ENCODE assay signal across 10 cellular contexts in genomic region chr7:56009695-56010094, GRCh38. TPM values are rescaled to one million over a fixed set of nuclear protein-coding genes. Genes with fewer than 3 reads are reported as not detected.
DNase-seq lines count a peak whose midpoint lies in the region; ATAC-seq and TF ChIP-seq lines count a peak whose summit lies in the region.
"Had no signal": no experiment of that assay in that cellular context is flagged by ENCODE, and none has a peak within 500 bp of the region (broad histone marks: within the 10 kb centered on the region; RNA-seq: fewer than 3 reads in every experiment).

No MANE protein-coding gene starts in this region.

- peak; percentile 86 for ATAC-seq in mucosa of descending colon
- no peak for ATAC-seq in HG02763 (IDR thresholded peaks at IDR 0.05; ENCODE audit: unreplicated experiment)
- no peak for ATAC-seq in HG03045 (IDR thresholded peaks at IDR 0.05; ENCODE audit: unreplicated experiment)
- ATAC-seq: naive thymus-derived CD4-positive, alpha-beta T cell had no signal

- TF ChIP-seq CTCF in Calu3 (IDR thresholded peaks at IDR 0.05; ENCODE audit: unreplicated experiment) (no peak), breast epithelium (IDR thresholded peaks at IDR 0.05) (no peak), mucosa of descending colon (IDR thresholded peaks at IDR 0.05) (no peak)

- H3K9me3 ChIP-seq in breast epithelium (no peaks in the 10 kb centered on the region), mucosa of descending colon (no peaks in the 10 kb centered on the region)

- CTCF ChIA-PET in Calu3 (lab: Charles Lee) = interaction anchor here (0.6 to 0.7 kb wide), 2 partner anchors 28 to 44 kb away, joined by 3 to 4 read pairs; no protein-coding TSS in a partner anchor

- H3K4me1 ChIP-seq in breast epithelium (no peaks in the 10 kb centered on the region), mucosa of descending colon (ENCODE audit: low read depth) (no peaks in the 10 kb centered on the region)

- H3K4me1 Mint-ChIP-seq in Calu3 (ENCODE audit: low read depth, unreplicated experiment) = peaks cover 2% of the 10 kb centered on the region

- peak overlapping the region in 1 of 2 donors; percentile 58 for H3K27ac ChIP-seq in breast epithelium
- H3K27ac ChIP-seq: HL-60 had no signal

- DNase-seq in Calu3 (peak; percentile 8), NCI-H2196 (lab: John Stamatoyannopoulos, UW; ENCODE audit: unreplicated experiment) (peak; percentile 97), breast epithelium (ENCODE audit: low spot score in 2 of 2) (peak; percentile 56 to 87), mucosa of descending colon (peak in 2 of 3 donors; percentile 35 to 54), GM03348 (ENCODE audit: low spot score) (no peak), hepatic stellate cell (ENCODE audit: low spot score) (no peak)
- DNase-seq: naive thymus-derived CD4-positive, alpha-beta T cell had no signal

- H3K9me3 Mint-ChIP-seq in Calu3 (ENCODE audit: low read depth, unreplicated experiment) = no peaks in the 10 kb centered on the region
- H3K9me3 Mint-ChIP-seq: naive thymus-derived CD4-positive, alpha-beta T cell had no signal

- H3K4me3 ChIP-seq in breast epithelium (no peak overlapping the region), mucosa of descending colon (no peak overlapping the region)

- no peaks in the 10 kb centered on the region for H3K27me3 ChIP-seq in breast epithelium

- no peak for TF ChIP-seq POLR2A in breast epithelium (IDR thresholded peaks at IDR 0.05)

- H3K27me3 Mint-ChIP-seq in Calu3 (ENCODE audit: unreplicated experiment) = no peaks in the 10 kb centered on the region
- H3K27me3 Mint-ChIP-seq: naive thymus-derived CD4-positive, alpha-beta T cell had no signal

- H3K27ac Mint-ChIP-seq in Calu3 (ENCODE audit: unreplicated experiment) = no peak overlapping the region
- H3K27ac Mint-ChIP-seq: naive thymus-derived CD4-positive, alpha-beta T cell had no signal

- no peak overlapping the region for H3K4me3 Mint-ChIP-seq in Calu3 (ENCODE audit: low read depth, unreplicated experiment)
- H3K4me3 Mint-ChIP-seq: naive thymus-derived CD4-positive, alpha-beta T cell had no signal

- no peaks in the 10 kb centered on the region for H3K36me3 ChIP-seq in breast epithelium
- no peaks in the 10 kb centered on the region for H3K36me3 ChIP-seq in mucosa of descending colon (ENCODE audit: low read depth)

- peaks cover 30% of the 10 kb centered on the region for H3K36me3 Mint-ChIP-seq in Calu3 (ENCODE audit: insufficient read depth, unreplicated experiment)
- H3K36me3 Mint-ChIP-seq: naive thymus-derived CD4-positive, alpha-beta T cell had no signal

- BruUV-seq in Calu3 (replicated peaks; lab: Mats Ljungman, UMichigan) = no TSS peak

- intact Hi-C loops in Calu3 (cut with micrococcal nuclease; ENCODE audit: unreplicated experiment) (no loop called here), breast epithelium (cut with DNase I; ENCODE audit: low total_unique reads) (no loop called here), mucosa of descending colon (cut with DNase I, micrococcal nuclease) (loop anchor here in 1 of 2 donors (10.0 kb wide), 1 partner anchor 65 kb away; no protein-coding TSS in a partner anchor)

RNA-seq across cellular contexts. Expression of gene PSPH, which starts 41.5 kb away (rescaled TPM):
- total RNA-seq in Calu3 (2022) = 37.5 and 39.9 TPM in 2 replicates
- 10 to 100 TPM; 11.4 to 17.7 (median 14.4) TPM for total RNA-seq in breast epithelium
- 10 to 100 TPM in 2 of 3 donors, 1 to 10 TPM in 1; 8.0 to 12.0 (median 11.4) TPM for total RNA-seq in mucosa of descending colon

RNA-seq across cellular contexts. Expression of gene CCT6A, which starts 41.9 kb away (rescaled TPM):
- total RNA-seq in Calu3 (2022) (416 and 421 TPM in 2 replicates), breast epithelium (100 to 1,000 TPM in 2 of 3 donors, 10 to 100 TPM in 1; 75.7 to 137 (median 112) TPM), mucosa of descending colon (10 to 100 TPM; 62.7 to 92.1 (median 83.4) TPM)

RNA-seq across cellular contexts. Expression of gene NIPSNAP2, which starts 45.3 kb away (rescaled TPM):
- total RNA-seq in Calu3 (2022) (81.6 and 93.8 TPM in 2 replicates), breast epithelium (100 to 1,000 TPM in 1 of 3 donors, 10 to 100 TPM in 2; 79.8 to 128 (median 87.2) TPM), mucosa of descending colon (100 to 1,000 TPM in 1 of 3 donors, 10 to 100 TPM in 2; 59.4 to 101 (median 60.8) TPM)

RNA-seq across cellular contexts. Expression of gene SUMF2, which starts 54.4 kb away (rescaled TPM):
- total RNA-seq in Calu3 (2022) (226 and 255 TPM in 2 replicates), breast epithelium (100 to 1,000 TPM; 123 to 131 (median 127) TPM), mucosa of descending colon (100 to 1,000 TPM in 2 of 3 donors, 10 to 100 TPM in 1; 91.6 to 122 (median 101) TPM)

RNA-seq across cellular contexts. Expression of gene MRPS17, which starts 58.0 kb away (rescaled TPM):
- total RNA-seq in Calu3 (2022) (32.6 and 37.1 TPM in 2 replicates), breast epithelium (10 to 100 TPM in 1 of 3 donors, 1 to 10 TPM in 2; 6.9 to 10.4 (median 9.2) TPM), mucosa of descending colon (10 to 100 TPM; 11.5 to 14.3 (median 11.5) TPM)

Comparison
In these comparisons a context has a peak if more than half of its experiments do, and no peak if none do; other contexts are left out.
1. DNase-seq: peak in Calu3 (single experiment), NCI-H2196 (single experiment), breast epithelium (2 of 2) and mucosa of descending colon (2 of 3); none in GM03348 (single experiment) and hepatic stellate cell (single experiment).